2 cellular contexts compared by ENCODE assay signal in the genomic region with DNA sequence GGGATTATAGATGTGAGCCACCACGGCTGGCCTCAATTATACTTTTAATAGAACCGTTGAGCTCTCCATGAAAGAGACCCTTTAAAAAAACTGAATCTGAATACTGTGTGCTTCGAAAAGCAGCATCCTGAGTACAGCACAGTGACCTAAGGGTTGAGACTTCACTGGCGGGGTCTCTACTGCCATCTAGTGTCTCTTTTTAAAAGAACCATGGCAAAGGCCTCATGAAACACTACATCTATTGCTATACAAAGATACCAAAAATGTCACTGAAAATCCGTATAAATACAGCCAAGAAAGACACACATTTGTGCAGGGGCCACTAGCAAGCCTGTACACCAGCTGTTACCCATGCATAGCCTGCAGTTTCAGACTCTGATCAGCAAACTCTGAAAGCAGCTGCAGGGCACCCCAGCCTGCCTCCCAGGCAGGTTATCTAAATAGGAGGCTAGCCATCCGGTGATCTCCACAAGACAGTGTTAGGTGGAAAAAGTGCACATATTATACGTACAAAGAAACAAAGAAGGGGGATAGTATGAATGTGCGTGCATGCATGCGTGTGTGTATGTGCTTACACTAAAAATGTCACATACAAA.
TF ChIP-seq lines count a peak whose summit lies in the region.

No MANE protein-coding gene starts in this region.

TF ChIP-seq in GM12891, 5 proteins besides CTCF, POLR2A, EP300 and RAD21:
- TF ChIP-seq PAX5 (IDR thresholded peaks at IDR 0.05; ENCODE audit: insufficient read depth, low read length, severe bottlenecking): no peak
- no peak for TF ChIP-seq POLR2AphosphoS5 (IDR thresholded peaks at IDR 0.05; ENCODE audit: low read depth, low read length)
- TF ChIP-seq SPI1 (IDR thresholded peaks at IDR 0.05; ENCODE audit: low read depth, low read length): no peak
- TF ChIP-seq TAF1 (IDR thresholded peaks at IDR 0.05; ENCODE audit: low read depth, low read length): no peak
- TF ChIP-seq POU2F2 (IDR thresholded peaks at IDR 0.05; ENCODE audit: low read depth, low read length): no peak

TF ChIP-seq in HepG2, 621 proteins besides CTCF, POLR2A, EP300 and RAD21:
- peak; percentile 83 for TF ChIP-seq STAG1 (CRISPR knock-in tag; IDR thresholded peaks at IDR 0.05)
- TF ChIP-seq SMC3 (IDR thresholded peaks at IDR 0.05; ENCODE audit: low read length): peak; percentile 75
- 0 out of 2 replicates have a peak, but pooled peaks have one; percentile 12 for TF ChIP-seq NCOA2 (CRISPR knock-in tag; IDR thresholded peaks at IDR 0.05)
- TF ChIP-seq TEAD3 (CRISPR knock-in tag; optimal IDR thresholded peaks at IDR 0.05; ENCODE audit: borderline replicate concordance): peak; percentile 42
- 0 out of 2 replicates have a peak, but pooled peaks have one; percentile 25 for TF ChIP-seq YEATS2 (CRISPR knock-in tag; IDR thresholded peaks at IDR 0.05; ENCODE audit: borderline replicate concordance)
- TF ChIP-seq ZNF496 (CRISPR knock-in tag; IDR thresholded peaks at IDR 0.05; ENCODE audit: insufficient replicate concordance): no peak
- TF ChIP-seq KMT2A (CRISPR knock-in tag; IDR thresholded peaks at IDR 0.05): no peak
- TF ChIP-seq ZNF451 (CRISPR knock-in tag; IDR thresholded peaks at IDR 0.05): no peak
- TF ChIP-seq ERF (CRISPR knock-in tag; IDR thresholded peaks at IDR 0.05): 0 out of 2 replicates have a peak, but pooled peaks have one; percentile 21
- 0 out of 2 replicates have a peak, but pooled peaks have one; percentile 38 for TF ChIP-seq PPARG (CRISPR knock-in tag; conservative IDR thresholded peaks at IDR 0.05)
- 0 out of 2 replicates have a peak, but pooled peaks have one; percentile 9 for TF ChIP-seq ZNF331 (CRISPR knock-in tag; IDR thresholded peaks at IDR 0.05)
- 0 out of 2 replicates have a peak, but pooled peaks have one; percentile 14 for TF ChIP-seq BCL6 (CRISPR knock-in tag; IDR thresholded peaks at IDR 0.05)
- TF ChIP-seq ZNF329 (CRISPR knock-in tag; IDR thresholded peaks at IDR 0.05; ENCODE audit: low read depth): no peak
- peak; percentile 54; the same call in 1 of the 2 replicates for TF ChIP-seq IRF2 (CRISPR knock-in tag; IDR thresholded peaks at IDR 0.05)
- peak; percentile 67 for TF ChIP-seq RBM22 (optimal IDR thresholded peaks at IDR 0.05; ENCODE audit: low read length)
- no peak for TF ChIP-seq ZNF160 (CRISPR knock-in tag; IDR thresholded peaks at IDR 0.05)
